ENCODE assay signal across 9 cellular contexts in the genomic region with DNA sequence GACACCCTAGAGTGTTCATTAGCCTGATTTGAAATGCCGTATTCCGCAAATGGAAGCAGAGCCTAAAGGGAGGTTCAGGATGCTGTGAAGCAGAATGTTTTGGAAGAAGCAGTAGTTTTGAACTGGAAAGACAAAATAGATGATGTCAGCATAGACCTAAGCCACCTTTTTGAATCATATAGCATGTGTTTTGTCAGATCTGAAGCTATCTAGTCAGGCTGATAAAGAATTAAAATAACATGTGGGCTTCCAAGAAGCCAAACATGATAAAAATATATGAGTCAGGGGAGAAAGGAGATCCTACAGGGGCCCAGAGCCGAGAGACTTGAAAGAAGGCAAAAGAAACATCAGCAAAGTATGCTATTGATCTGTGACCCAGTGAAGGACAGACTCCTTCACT. TPM values are rescaled to one million over a fixed set of nuclear protein-coding genes. Genes with fewer than 3 reads are reported as not detected.
DNase-seq lines count a peak whose midpoint lies in the region; ATAC-seq, FAIRE-seq and TF ChIP-seq lines count a peak whose summit lies in the region.
"Had no signal": no experiment of that assay in that cellular context is flagged by ENCODE, and none has a peak within 500 bp of the region (broad histone marks: within the 10 kb centered on the region; RNA-seq: fewer than 3 reads in every experiment).

No MANE protein-coding gene starts in this region.

- H3K9me3 Mint-ChIP-seq in CD4-positive, alpha-beta memory T cell = peaks cover 0 to 2% (median 0%) of the 10 kb centered on the region in 8 donors
- no peaks in the 10 kb centered on the region for H3K9me3 Mint-ChIP-seq in T-cell

- TF ChIP-seq CTCF in osteoblast (IDR thresholded peaks at IDR 0.05; ENCODE audit: extremely low read depth, low read depth, low read length) (no peak), SK-N-SH (IDR thresholded peaks at IDR 0.05) (no peak), body of pancreas (IDR thresholded peaks at IDR 0.05) (no peak)

- TF ChIP-seq RAD21 in SK-N-SH (IDR thresholded peaks at IDR 0.05; ENCODE audit: low read length) = no peak

- H3K36me3 Mint-ChIP-seq in CD4-positive, alpha-beta memory T cell = peaks cover 40 to 52% of the 10 kb centered on the region in 2 donors
- peaks cover 34% of the 10 kb centered on the region for H3K36me3 Mint-ChIP-seq in T-cell

- H3K9ac ChIP-seq in SK-N-SH = no peak overlapping the region

- H3K4me3 ChIP-seq in CD4-positive, alpha-beta memory T cell (ENCODE audit: low read length in 2 of 2) = no peak overlapping the region
- H3K4me3 ChIP-seq in osteoblast (ENCODE audit: insufficient read depth, low read length) (no peak overlapping the region), SK-N-SH (ENCODE audit: low read depth in 2 of 2, low read length in 1 of 2) (no peak overlapping the region), body of pancreas (no peak overlapping the region)

- intact Hi-C loops in CD4-positive, alpha-beta memory T cell (cut with micrococcal nuclease) = no loop called here
- intact Hi-C loops in body of pancreas (cut with DNase I) = no loop called here

- H2AFZ ChIP-seq in osteoblast (ENCODE audit: low read length) (no peak overlapping the region), SK-N-SH (ENCODE audit: low read depth) (no peak overlapping the region)

- peaks cover 31% of the 10 kb centered on the region for H3F3A ChIP-seq in SK-N-SH (replicated peaks; ENCODE audit: insufficient read depth)

- H3K9me3 ChIP-seq in CD4-positive, alpha-beta memory T cell (ENCODE audit: control insufficient read depth in 1 of 2, low read length in 2 of 2) = no peaks in the 10 kb centered on the region
- H3K9me3 ChIP-seq in osteoblast (ENCODE audit: low read depth, low read length) (no peaks in the 10 kb centered on the region), SK-N-SH (no peaks in the 10 kb centered on the region), body of pancreas (no peaks in the 10 kb centered on the region)

- H3K79me2 ChIP-seq in osteoblast (ENCODE audit: insufficient read depth, low read length) (peaks cover 58% of the 10 kb centered on the region), SK-N-SH (ENCODE audit: insufficient read depth) (peaks cover 38% of the 10 kb centered on the region; the same call in 1 of the 2 replicates)

- H4K20me1 ChIP-seq in osteoblast (ENCODE audit: insufficient read depth, low read length) = no peaks in the 10 kb centered on the region
- no peaks in the 10 kb centered on the region for H4K20me1 ChIP-seq in SK-N-SH (ENCODE audit: insufficient read depth)

- peaks cover 21% of the 10 kb centered on the region for H3K4me1 ChIP-seq in CD4-positive, alpha-beta memory T cell (ENCODE audit: insufficient read depth, low read length)
- peaks cover 66% of the 10 kb centered on the region for H3K4me1 ChIP-seq in osteoblast (ENCODE audit: insufficient read depth, low read length)
- H3K4me1 ChIP-seq in SK-N-SH (ENCODE audit: control insufficient read depth in 1 of 2, insufficient read depth in 2 of 2, low read depth in 1 of 2, low read length in 1 of 2) = peaks cover 3 to 9% of the 10 kb centered on the region in 2 experiments; a peak in 3 of 4 replicates
- peaks cover 40% of the 10 kb centered on the region for H3K4me1 ChIP-seq in body of pancreas

- H3K36me3 ChIP-seq in CD4-positive, alpha-beta memory T cell (ENCODE audit: insufficient read depth, low read length) = peaks cover 27% of the 10 kb centered on the region
- H3K36me3 ChIP-seq in osteoblast (ENCODE audit: insufficient read depth, low read length) = peaks cover 57% of the 10 kb centered on the region
- peaks cover 34 to 35% of the 10 kb centered on the region in 2 experiments for H3K36me3 ChIP-seq in SK-N-SH (replicated peaks in 1 of 2; ENCODE audit: control insufficient read depth in 1 of 2, insufficient read depth in 2 of 2, low read length in 1 of 2)
- peaks cover 0 to 16% of the 10 kb centered on the region in 2 donors for H3K36me3 ChIP-seq in body of pancreas (replicated peaks in 1 of 2; ENCODE audit: insufficient read depth in 1 of 2, low read depth in 2 of 2)

- WGBS in SK-N-SH (ENCODE audit: low lambda C conversion rate) = 92% methylated on average over 3 of the region's 3 CpGs
- WGBS in body of pancreas, 2 donors = 72 to 84% methylated on average over 3 of the region's 3 CpGs

- H3K27ac ChIP-seq in CD4-positive, alpha-beta memory T cell (ENCODE audit: low read depth, low read length) = no peak overlapping the region
- H3K27ac ChIP-seq in osteoblast (ENCODE audit: low read depth, low read length) = peak overlapping the region; percentile 37
- peak overlapping the region in 1 of 2 experiments; percentile 37; a peak in 1 of 4 replicates for H3K27ac ChIP-seq in SK-N-SH (ENCODE audit: low read depth in 2 of 2, low read length in 1 of 2)
- H3K27ac ChIP-seq in body of pancreas = peak overlapping the region in 2 of 4 donors; percentile 12 to 44

- H3K27ac Mint-ChIP-seq in CD4-positive, alpha-beta memory T cell = peak overlapping the region in 6 of 7 donors; percentile 43 to 92 (median 75)
- peak overlapping the region; percentile 80 for H3K27ac Mint-ChIP-seq in T-cell

- POLR2A ChIA-PET in CD4-positive, alpha-beta memory T cell (lab: Charles Lee; ENCODE audit: partially characterized antibody) = interaction anchor here (0.8 to 1.5 kb wide), 4 partner anchors 37 to 128 kb away, joined by 3 to 4 read pairs (median 3); no protein-coding TSS in a partner anchor
- POLR2A ChIA-PET in T-cell (lab: Charles Lee) (interaction anchor here in 1 of 2 donors (0.6 to 1.1 kb wide), 2 partner anchors 9 to 70 kb away, joined by 3 read pairs; no protein-coding TSS in a partner anchor), SK-N-SH (lab: Yijun Ruan, JAX) (no interaction called here)

- DNase-seq in CD4-positive, alpha-beta memory T cell = no peak
- DNase-seq in T-cell = no peak
- DNase-seq in osteoblast (ENCODE audit: insufficient read length, low spot score, missing footprints) = no peak
- no peak for DNase-seq in SK-N-SH
- no peak for DNase-seq in islet precursor cell
- no peak for DNase-seq in stimulated activated CD4-positive, alpha-beta T cell treated with anti-CD3 and anti-CD28 coated beads, Interleukin-12 subunit alpha, Interleukin-12 subunit beta, amount 100 ng/mL, for 4 hours
- no peak for DNase-seq in body of pancreas
- DNase-seq: NCI-H187 had no signal

- no peak for TF ChIP-seq POLR2A in body of pancreas (IDR thresholded peaks at IDR 0.05)

- no peaks in the 10 kb centered on the region for H3K9me2 ChIP-seq in SK-N-SH

- ATAC-seq in T-cell (replicated peaks in 1 of 4) = no peak
- ATAC-seq in body of pancreas = no peak

- CTCF ChIA-PET in CD4-positive, alpha-beta memory T cell (lab: Charles Lee; ENCODE audit: partially characterized antibody) = interaction anchor here (0.9 to 5.7 kb wide), 19 partner anchors 7 to 207 kb away, joined by 3 to 93 read pairs (median 22); partner anchors contain the start of gene ZBTB38
- CTCF ChIA-PET in T-cell (lab: Charles Lee) (interaction anchor here (0.6 to 3.4 kb wide), 12 partner anchors 8 to 311 kb away, joined by 3 to 43 read pairs (median 5); no protein-coding TSS in a partner anchor), SK-N-SH (lab: Yijun Ruan, JAX) (interaction anchor here (0.8 to 5.3 kb wide), 8 partner anchors 10 to 136 kb away, joined by 3 to 28 read pairs (median 6); no protein-coding TSS in a partner anchor)

- peak; percentile 15 for FAIRE-seq in endometrium (lab: Jason Lieb, UNC)

- H3K27me3 Mint-ChIP-seq in CD4-positive, alpha-beta memory T cell = no peaks in the 10 kb centered on the region
- no peaks in the 10 kb centered on the region for H3K27me3 Mint-ChIP-seq in T-cell

- H3K4me3 Mint-ChIP-seq in CD4-positive, alpha-beta memory T cell = peak overlapping the region in 2 of 8 donors; percentile 11 to 31
- no peak overlapping the region for H3K4me3 Mint-ChIP-seq in T-cell

- H3K4me1 Mint-ChIP-seq in CD4-positive, alpha-beta memory T cell = peaks cover 20 to 60% (median 34%) of the 10 kb centered on the region in 4 donors
- peaks cover 29 to 41% (median 36%) of the 10 kb centered on the region in 3 donors for H3K4me1 Mint-ChIP-seq in T-cell

- no peak for TF ChIP-seq EP300 in SK-N-SH (IDR thresholded peaks at IDR 0.05; ENCODE audit: borderline replicate concordance in 1 of 2, low read depth in 1 of 2, low read length in 1 of 2)

- H3K4me2 ChIP-seq in osteoblast (ENCODE audit: insufficient read depth, low read length) (no peak overlapping the region), SK-N-SH (no peak overlapping the region)

- no peaks in the 10 kb centered on the region for H3K27me3 ChIP-seq in CD4-positive, alpha-beta memory T cell (ENCODE audit: insufficient read depth, low read length)
- H3K27me3 ChIP-seq in osteoblast (ENCODE audit: insufficient read depth, low read length) = no peaks in the 10 kb centered on the region
- H3K27me3 ChIP-seq in SK-N-SH (ENCODE audit: insufficient read depth) = no peaks in the 10 kb centered on the region
- H3K27me3 ChIP-seq in body of pancreas = no peaks in the 10 kb centered on the region

TF ChIP-seq in SK-N-SH, 30 proteins besides CTCF, POLR2A, EP300 and RAD21 (continues in another document):
- TF ChIP-seq SIN3A (IDR thresholded peaks at IDR 0.05; ENCODE audit: borderline replicate concordance, low read depth, low read length) (no peak), EZH2phosphoT487 (IDR thresholded peaks at IDR 0.05; ENCODE audit: borderline replicate concordance, low read depth) (no peak), FOSL2 (IDR thresholded peaks at IDR 0.05; ENCODE audit: borderline replicate concordance, low read depth) (no peak), MXI1 (IDR thresholded peaks at IDR 0.05; ENCODE audit: low read depth, low read length) (no peak), GABPA (IDR thresholded peaks at IDR 0.05; ENCODE audit: low read depth) (no peak)

RNA-seq across cellular contexts. Expression of gene RASA2, which starts 47.2 kb away (rescaled TPM):
- total RNA-seq in CD4-positive, alpha-beta memory T cell = 10 to 100 TPM; 78.9 to 80.9 TPM
- 10 to 100 TPM; 29.4 to 35.1 TPM for polyA plus RNA-seq in CD4-positive, alpha-beta memory T cell
- 10 to 100 TPM; 52.7 to 80.0 (median 62.6) TPM for total RNA-seq in T-cell
- 20.0 and 21.7 TPM in 2 replicates for total RNA-seq in osteoblast
- polyA plus RNA-seq in SK-N-SH (2012; rRNA removed) = 2.4 and 3.1 TPM in 2 replicates
- 3.1 and 3.7 TPM in 2 replicates for polyA plus RNA-seq in SK-N-SH (2012; cell fraction: cytosol; rRNA removed)
- polyA plus RNA-seq in SK-N-SH (2012; cell fraction: nucleus; rRNA removed) = 3.7 and 12.4 TPM in 2 replicates
- total RNA-seq in body of pancreas = 10 to 100 TPM in 1 of 2 donors, 1 to 10 TPM in 1; 6.9 to 19.2 TPM
